Comparison of ENCODE assay signal across 28 cellular contexts in the genomic region with DNA sequence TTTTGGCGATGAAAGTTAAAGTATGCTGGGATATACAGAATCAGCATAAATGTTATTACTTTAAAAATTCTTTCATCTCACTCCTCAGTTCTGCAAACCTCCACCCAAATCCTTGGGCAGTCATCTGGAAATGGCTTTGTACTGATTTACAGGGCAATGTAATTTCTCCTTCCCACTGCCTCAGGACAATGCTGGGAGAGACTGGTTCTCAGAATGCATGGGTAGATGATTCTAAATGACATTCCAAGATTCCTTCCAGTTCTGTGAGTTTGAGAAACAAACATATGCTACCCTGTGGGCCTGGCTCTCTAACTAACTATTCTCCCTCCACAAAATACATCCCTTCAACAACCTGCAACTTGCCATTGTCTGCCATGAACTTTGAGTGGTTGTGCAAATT.
"Had no signal": no experiment of that assay in that cellular context is flagged by ENCODE, and none has a peak within 500 bp of the region (broad histone marks: within the 10 kb centered on the region; RNA-seq: fewer than 3 reads in every experiment).

No MANE protein-coding gene starts in this region.

- ATAC-seq: activated naive CD8-positive, alpha-beta T cell treated with anti-CD3 and anti-CD28 coated beads, Interleukin-2, amount 50 U/mL, for 24 hours; naive thymus-derived CD8-positive, alpha-beta T cell; right lobe of liver; SK-N-SH treated with all-trans-retinoic acid at 6 μM for 48 hours; stimulated activated naive CD8-positive, alpha-beta T cell treated with anti-CD3 and anti-CD28 coated beads, Interleukin-15, amount 100 ng/mL, for 72 hours; T-helper 17 cell had no signal

- H3K9me3 Mint-ChIP-seq: activated CD4-positive, alpha-beta memory T cell treated with anti-CD3 and anti-CD28 coated beads for 36 hours; activated CD4-positive, alpha-beta T cell treated with anti-CD3 and anti-CD28 coated beads, Interleukin-2, amount 10 ng/mL, durations not matched to agents 24 days and 14 days; activated naive CD8-positive, alpha-beta T cell treated with anti-CD3 and anti-CD28 coated beads, Interleukin-2, amount 50 U/mL, for 24 hours; central memory CD8-positive, alpha-beta T cell; dendritic cell treated with granulocyte-macrophage colony-stimulating factor and Interleukin-4, amounts not matched to agents 40 ng/mL and 50 ng/mL, for 4 days; endodermal cell; immature natural killer cell; naive thymus-derived CD8-positive, alpha-beta T cell; stimulated activated naive CD8-positive, alpha-beta T cell treated with anti-CD3 and anti-CD28 coated beads, Interleukin-15, amount 100 ng/mL, for 72 hours had no signal

- H3K36me3 Mint-ChIP-seq: activated CD4-positive, alpha-beta memory T cell treated with anti-CD3 and anti-CD28 coated beads for 36 hours; immature natural killer cell; naive thymus-derived CD8-positive, alpha-beta T cell had no signal

- H3K4me3 Mint-ChIP-seq: activated CD4-positive, alpha-beta memory T cell treated with anti-CD3 and anti-CD28 coated beads for 36 hours; activated CD4-positive, alpha-beta T cell treated with anti-CD3 and anti-CD28 coated beads, Interleukin-2, amount 10 ng/mL, durations not matched to agents 24 days and 14 days; activated naive CD8-positive, alpha-beta T cell treated with anti-CD3 and anti-CD28 coated beads, Interleukin-2, amount 50 U/mL, for 24 hours; central memory CD8-positive, alpha-beta T cell; dendritic cell treated with granulocyte-macrophage colony-stimulating factor and Interleukin-4, amounts not matched to agents 40 ng/mL and 50 ng/mL, for 4 days; endodermal cell; immature natural killer cell; naive thymus-derived CD8-positive, alpha-beta T cell; stimulated activated naive CD8-positive, alpha-beta T cell treated with anti-CD3 and anti-CD28 coated beads, Interleukin-15, amount 100 ng/mL, for 72 hours; T-helper 17 cell had no signal

- H3K27ac Mint-ChIP-seq: activated CD4-positive, alpha-beta memory T cell treated with anti-CD3 and anti-CD28 coated beads for 36 hours; activated CD4-positive, alpha-beta T cell treated with anti-CD3 and anti-CD28 coated beads, Interleukin-2, amount 10 ng/mL, durations not matched to agents 24 days and 14 days; activated naive CD8-positive, alpha-beta T cell treated with anti-CD3 and anti-CD28 coated beads, Interleukin-2, amount 50 U/mL, for 24 hours; dendritic cell treated with granulocyte-macrophage colony-stimulating factor and Interleukin-4, amounts not matched to agents 40 ng/mL and 50 ng/mL, for 4 days; endodermal cell; immature natural killer cell; naive thymus-derived CD8-positive, alpha-beta T cell; stimulated activated naive CD8-positive, alpha-beta T cell treated with anti-CD3 and anti-CD28 coated beads, Interleukin-15, amount 100 ng/mL, for 72 hours; T-helper 17 cell had no signal

- H3K4me3 ChIP-seq: breast epithelium, esophagus muscularis mucosa, left ventricle myocardium inferior, right lobe of liver, thyroid gland, upper lobe of left lung had no signal

- DNase-seq: activated CD4-positive, alpha-beta memory T cell treated with anti-CD3 and anti-CD28 coated beads for 36 hours; activated CD4-positive, alpha-beta T cell treated with anti-CD3 and anti-CD28 coated beads, Interleukin-2, amount 10 ng/mL, durations not matched to agents 24 days and 14 days; activated CD4-positive, CD25-positive, alpha-beta regulatory T cell treated with anti-CD3 and anti-CD28 coated beads, Interleukin-2, amount 50 U/mL, for 72 hours; activated CD8-positive, alpha-beta memory T cell treated with anti-CD3 and anti-CD28 coated beads, Interleukin-2, amount 50 U/mL, for 4 hours; activated gamma-delta T cell treated with Interleukin-2 at 50 U/mL for 16 hours; activated naive CD4-positive, alpha-beta T cell treated with anti-CD3 and anti-CD28 coated beads, Interleukin-2, amount 50 U/mL, for 16 hours; activated naive CD8-positive, alpha-beta T cell treated with anti-CD3 and anti-CD28 coated beads, Interleukin-2, amount 50 U/mL, for 24 hours; activated T-cell treated with anti-CD3 and anti-CD28 coated beads, Interleukin-2, amount 50 U/mL, for 1 hour; amygdala; foreskin melanocyte; glutamatergic neuron; immature natural killer cell; left ventricle myocardium inferior; naive thymus-derived CD8-positive, alpha-beta T cell; posterior cingulate gyrus; right lobe of liver; stimulated activated CD4-positive, alpha-beta T cell treated with anti-CD3 and anti-CD28 coated beads, Interleukin-4, amount 100 ng/mL, for 1 hour; stimulated activated naive CD8-positive, alpha-beta T cell treated with anti-CD3 and anti-CD28 coated beads, Interleukin-15, amount 100 ng/mL, for 72 hours; substantia nigra; T-helper 17 cell; thyroid gland; upper lobe of left lung had no signal

- H3K27me3 Mint-ChIP-seq: activated CD4-positive, alpha-beta memory T cell treated with anti-CD3 and anti-CD28 coated beads for 36 hours; activated CD4-positive, alpha-beta T cell treated with anti-CD3 and anti-CD28 coated beads, Interleukin-2, amount 10 ng/mL, durations not matched to agents 24 days and 14 days; activated naive CD8-positive, alpha-beta T cell treated with anti-CD3 and anti-CD28 coated beads, Interleukin-2, amount 50 U/mL, for 24 hours; stimulated activated naive CD8-positive, alpha-beta T cell treated with anti-CD3 and anti-CD28 coated beads, Interleukin-15, amount 100 ng/mL, for 72 hours had no signal

- H3K4me1 Mint-ChIP-seq: endodermal cell had no signal
